Comparison of ENCODE assay signal across 12 cellular contexts in genomic region chr3:39388741-39389248, GRCh38. TPM values are rescaled to one million over a fixed set of nuclear protein-coding genes. Genes with fewer than 3 reads are reported as not detected.
A peak's percentile ranks its signal among the peaks of the same experiment; 100 is the strongest.
DNase-seq lines count a peak whose midpoint lies in the region; ATAC-seq and TF ChIP-seq lines count a peak whose summit lies in the region.
"Had no signal": no experiment of that assay in that cellular context is flagged by ENCODE, and none has a peak within 500 bp of the region (broad histone marks: within the 10 kb centered on the region; RNA-seq: fewer than 3 reads in every experiment).

No MANE protein-coding gene starts in this region.

- H3K23ac ChIP-seq in neuronal stem cell (ENCODE audit: low read depth, low read length, poor library complexity) = no peak overlapping the region

- WGBS in neuronal stem cell (ENCODE audit: extremely low coverage in 2 of 2, insufficient read length in 2 of 2, insufficient replicate concordance in 1 of 2), 2 donors = no CpG with 5 or more reads among the region's 2 CpGs

- no peak overlapping the region for H3K18ac ChIP-seq in neuronal stem cell (ENCODE audit: low read length)

- no peak overlapping the region for H2BK120ac ChIP-seq in neuronal stem cell (ENCODE audit: low read depth, low read length)

- TF ChIP-seq CTCF in GM10248 (IDR thresholded peaks at IDR 0.05; ENCODE audit: control extremely low read depth, extremely low read depth, low read depth, missing control alignments) (no peak), glutamatergic neuron (IDR thresholded peaks at IDR 0.05; ENCODE audit: partially characterized antibody, unreplicated experiment) (no peak)

- H3K4me3 ChIP-seq in neuronal stem cell (ENCODE audit: low read length in 2 of 2) = no peak overlapping the region
- no peak overlapping the region for H3K4me3 ChIP-seq in SJCRH30

- H3K9ac ChIP-seq in neuronal stem cell (ENCODE audit: low read depth, low read length, poor library complexity) = no peak overlapping the region

- peaks cover 20 to 56% of the 10 kb centered on the region in 2 donors for H3K36me3 ChIP-seq in neuronal stem cell (replicated peaks in 1 of 2; ENCODE audit: control insufficient read depth in 2 of 2, insufficient read depth in 2 of 2, low read length in 2 of 2)
- peaks cover 8% of the 10 kb centered on the region; the same call in 1 of the 2 replicates for H3K36me3 ChIP-seq in SJCRH30

- no peak overlapping the region for H4K8ac ChIP-seq in neuronal stem cell (ENCODE audit: low read depth, low read length)

- peaks cover 75% of the 10 kb centered on the region for H3K4me1 Mint-ChIP-seq in activated CD4-positive, alpha-beta memory T cell treated with anti-CD3 and anti-CD28 coated beads, Interleukin-2, amount 10 ng/mL, durations not matched to agents 7 days and 5 days
- H3K4me1 Mint-ChIP-seq in glutamatergic neuron (ENCODE audit: low read depth, unreplicated experiment) = peaks cover 7% of the 10 kb centered on the region

- H2BK12ac ChIP-seq in neuronal stem cell (ENCODE audit: low read length) = no peak overlapping the region

- H3K27ac ChIP-seq in neuronal stem cell (replicated peaks; ENCODE audit: low read length) (no peak overlapping the region), SJCRH30 (no peak overlapping the region)
- H3K27ac ChIP-seq: epithelial cell of prostate, neutrophil had no signal

- no peak overlapping the region for H2AK5ac ChIP-seq in neuronal stem cell (ENCODE audit: low read depth, low read length)

- no peaks in the 10 kb centered on the region for H3K9me3 ChIP-seq in neuronal stem cell (replicated peaks in 1 of 2; ENCODE audit: control insufficient read depth in 2 of 2, insufficient read depth in 1 of 2, low read depth in 1 of 2, low read length in 2 of 2)
- no peaks in the 10 kb centered on the region for H3K9me3 ChIP-seq in SJCRH30 (replicated peaks)
- H3K9me3 ChIP-seq: neutrophil had no signal

- H3K4ac ChIP-seq in neuronal stem cell (ENCODE audit: low read length) = no peak overlapping the region

- no peaks in the 10 kb centered on the region for H3K27me3 Mint-ChIP-seq in activated CD4-positive, alpha-beta memory T cell treated with anti-CD3 and anti-CD28 coated beads, Interleukin-2, amount 10 ng/mL, durations not matched to agents 7 days and 5 days
- H3K27me3 Mint-ChIP-seq in glutamatergic neuron (ENCODE audit: unreplicated experiment) = peaks cover 2% of the 10 kb centered on the region

- H3K4me1 ChIP-seq in neuronal stem cell (ENCODE audit: control insufficient read depth in 2 of 2, insufficient read depth in 1 of 2, low read depth in 1 of 2, low read length in 2 of 2) (peaks cover 0 to 3% of the 10 kb centered on the region in 2 donors), SJCRH30 (no peaks in the 10 kb centered on the region)

- H3K9me3 Mint-ChIP-seq in activated CD4-positive, alpha-beta memory T cell treated with anti-CD3 and anti-CD28 coated beads, Interleukin-2, amount 10 ng/mL, durations not matched to agents 7 days and 5 days = no peaks in the 10 kb centered on the region
- H3K9me3 Mint-ChIP-seq in glutamatergic neuron (ENCODE audit: unreplicated experiment) = no peaks in the 10 kb centered on the region

- no peak overlapping the region for H4K91ac ChIP-seq in neuronal stem cell (ENCODE audit: low read depth, low read length, poor library complexity)

- CTCF ChIA-PET in GM10248 (lab: Yijun Ruan, JAX) = interaction anchor here (1.4 to 3.6 kb wide), 5 partner anchors 11 to 100 kb away, joined by 3 to 19 read pairs (median 7); partner anchors contain the start of gene RPSA
- CTCF ChIA-PET in activated CD4-positive, alpha-beta memory T cell treated with anti-CD3 and anti-CD28 coated beads, Interleukin-2, amount 10 ng/mL, durations not matched to agents 7 days and 5 days (lab: Charles Lee) = interaction anchor here (0.9 to 1.4 kb wide), 5 partner anchors 11 to 100 kb away, joined by 3 to 11 read pairs (median 3); partner anchors contain the start of gene RPSA

- POLR2A ChIA-PET in GM10248 (lab: Yijun Ruan, JAX) = no interaction called here
- POLR2A ChIA-PET in activated CD4-positive, alpha-beta memory T cell treated with anti-CD3 and anti-CD28 coated beads, Interleukin-2, amount 10 ng/mL, durations not matched to agents 7 days and 5 days (lab: Charles Lee) = interaction anchor here (1.0 to 9.9 kb wide), 6 partner anchors 9 to 111 kb away, joined by 3 to 122 read pairs (median 4); partner anchors contain the start of gene RPSA

- H2AFZ ChIP-seq in neuronal stem cell (ENCODE audit: low read length) = no peak overlapping the region

- H3K27me3 ChIP-seq in neuronal stem cell (ENCODE audit: control insufficient read depth in 3 of 3, insufficient read depth in 3 of 3, low read depth in 1 of 3, low read length in 3 of 3) (no peaks in the 10 kb centered on the region), SJCRH30 (no peaks in the 10 kb centered on the region)
- H3K27me3 ChIP-seq: neutrophil had no signal

- peak overlapping the region; percentile 48 for H3K4me3 Mint-ChIP-seq in activated CD4-positive, alpha-beta memory T cell treated with anti-CD3 and anti-CD28 coated beads, Interleukin-2, amount 10 ng/mL, durations not matched to agents 7 days and 5 days
- no peak overlapping the region for H3K4me3 Mint-ChIP-seq in glutamatergic neuron (ENCODE audit: unreplicated experiment)

- no peak overlapping the region for H2BK5ac ChIP-seq in neuronal stem cell (ENCODE audit: low read length)

- H3K27ac Mint-ChIP-seq in activated CD4-positive, alpha-beta memory T cell treated with anti-CD3 and anti-CD28 coated beads, Interleukin-2, amount 10 ng/mL, durations not matched to agents 7 days and 5 days = peak overlapping the region; percentile 81
- H3K27ac Mint-ChIP-seq in glutamatergic neuron (ENCODE audit: unreplicated experiment) = no peak overlapping the region

- ATAC-seq in GM19395 (IDR thresholded peaks at IDR 0.05; ENCODE audit: unreplicated experiment) (peak; percentile 85), HG03064 (IDR thresholded peaks at IDR 0.05; ENCODE audit: low read depth, unreplicated experiment) (peak; percentile 73)

- DNase-seq in GM10248 (ENCODE audit: extremely low spot score) (peak; percentile 73), glutamatergic neuron (no peak), neuronal stem cell (ENCODE audit: low spot score) (no peak), NCI-H82 treated with DMSO at 0.1 percent for 48 hours (lab: John Stamatoyannopoulos, UW; ENCODE audit: unreplicated experiment) (no peak), SJCRH30 (no peak)
- no peak for DNase-seq in activated CD4-positive, alpha-beta memory T cell treated with anti-CD3 and anti-CD28 coated beads, Interleukin-2, amount 10 ng/mL, durations not matched to agents 7 days and 5 days
- DNase-seq: EL, NCI-H1105 treated with DMSO at 0.1 percent for 48 hours had no signal

- H3K36me3 Mint-ChIP-seq in activated CD4-positive, alpha-beta memory T cell treated with anti-CD3 and anti-CD28 coated beads, Interleukin-2, amount 10 ng/mL, durations not matched to agents 7 days and 5 days (ENCODE audit: low read depth) = peaks cover 53% of the 10 kb centered on the region
- H3K36me3 Mint-ChIP-seq in glutamatergic neuron (ENCODE audit: unreplicated experiment) = no peaks in the 10 kb centered on the region

- no peak overlapping the region for H2BK15ac ChIP-seq in neuronal stem cell (ENCODE audit: low read length)

- peaks cover 14% of the 10 kb centered on the region for H3K79me1 ChIP-seq in neuronal stem cell (ENCODE audit: low read depth, low read length)

- H3K4me2 ChIP-seq in neuronal stem cell (ENCODE audit: insufficient read depth, low read length, poor library complexity, severe bottlenecking) = no peak overlapping the region

- H3K14ac ChIP-seq in neuronal stem cell (ENCODE audit: low read length) = no peak overlapping the region

RNA-seq across cellular contexts. Expression of gene SLC25A38, which starts 5.6 kb away (rescaled TPM):
- 10 to 100 TPM; 34.2 to 35.8 TPM for total RNA-seq in activated CD4-positive, alpha-beta memory T cell treated with anti-CD3 and anti-CD28 coated beads, Interleukin-2, amount 10 ng/mL, durations not matched to agents 7 days and 5 days
- total RNA-seq in glutamatergic neuron (ENCODE audit: unreplicated experiment) = 21.1 TPM
- polyA plus RNA-seq in neuronal stem cell (2013, experiment 1 of 2) = 22.9 TPM
- 24.1 TPM for polyA plus RNA-seq in neuronal stem cell (2013, experiment 2 of 2)
- total RNA-seq in SJCRH30 (2014; rRNA removed; shearing (Covaris generic)) = 29.9 and 31.4 TPM in 2 replicates

RNA-seq across cellular contexts. Expression of gene RPSA, which starts 17.7 kb away (rescaled TPM):
- 1,000 to 10,000 TPM; 1,345 to 1,384 TPM for total RNA-seq in activated CD4-positive, alpha-beta memory T cell treated with anti-CD3 and anti-CD28 coated beads, Interleukin-2, amount 10 ng/mL, durations not matched to agents 7 days and 5 days
- total RNA-seq in glutamatergic neuron (ENCODE audit: unreplicated experiment) = 716 TPM
- 3,054 TPM for polyA plus RNA-seq in neuronal stem cell (2013, experiment 1 of 2)
- polyA plus RNA-seq in neuronal stem cell (2013, experiment 2 of 2) = 3,086 TPM
- total RNA-seq in SJCRH30 (2014; rRNA removed; shearing (Covaris generic)) = 1,936 and 2,046 TPM in 2 replicates

RNA-seq across cellular contexts. Expression of gene CCR8, which starts 59.3 kb away (rescaled TPM):
- 1 to 10 TPM; 7.6 to 7.9 TPM for total RNA-seq in activated CD4-positive, alpha-beta memory T cell treated with anti-CD3 and anti-CD28 coated beads, Interleukin-2, amount 10 ng/mL, durations not matched to agents 7 days and 5 days
- not detected for total RNA-seq in glutamatergic neuron (ENCODE audit: unreplicated experiment)
- polyA plus RNA-seq in neuronal stem cell (2013, experiment 1 of 2) = not detected
- not detected for polyA plus RNA-seq in neuronal stem cell (2013, experiment 2 of 2)
- total RNA-seq in SJCRH30 (2014; rRNA removed; shearing (Covaris generic)) = not detected in 2 replicates
